In the genomic region with DNA sequence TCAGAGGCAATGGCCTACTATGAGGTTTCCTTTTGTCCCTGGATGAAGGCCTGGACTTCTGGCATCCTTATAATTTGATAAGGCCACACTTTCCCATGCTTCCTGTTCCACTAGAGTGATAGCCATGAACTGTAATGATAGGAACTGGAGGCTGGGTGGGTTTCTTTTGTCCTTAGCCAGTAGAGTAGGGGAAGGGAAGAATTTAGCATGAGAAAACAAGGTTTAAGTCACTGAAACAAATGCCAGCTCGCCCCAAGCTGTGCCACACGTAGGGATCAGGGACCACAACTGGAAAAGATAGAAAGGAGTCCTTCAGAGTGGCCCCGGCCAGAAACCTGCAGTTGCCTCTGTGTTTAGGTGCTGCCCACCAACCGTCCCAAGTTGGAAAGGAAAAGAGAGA, we compare ENCODE assay signal across 19 cellular contexts.
"Had no signal": no experiment of that assay in that cellular context is flagged by ENCODE, and none has a peak within 500 bp of the region (broad histone marks: within the 10 kb centered on the region; RNA-seq: fewer than 3 reads in every experiment).

No MANE protein-coding gene starts in this region.

- H3K27me3 ChIP-seq: brain microvascular endothelial cell, esophagus squamous epithelium, ovary, testis, upper lobe of right lung had no signal

- H3K4me3 ChIP-seq: esophagus squamous epithelium, lung, ovary, testis, upper lobe of right lung had no signal

- H3K36me3 Mint-ChIP-seq: activated naive CD4-positive, alpha-beta T cell treated with anti-CD3 and anti-CD28 coated beads, Interleukin-2, amount 10 ng/mL, durations not matched to agents 7 days and 5 days; natural killer cell; T-cell had no signal

- H3K27ac ChIP-seq: brain microvascular endothelial cell, esophagus squamous epithelium, ovary, testis, upper lobe of right lung, WERI-Rb-1 had no signal

- DNase-seq: activated CD4-positive, alpha-beta T cell treated with anti-CD3 and anti-CD28 coated beads, Interleukin-2, amount 10 ng/mL, durations not matched to agents 24 days and 14 days; activated naive CD4-positive, alpha-beta T cell treated with anti-CD3 and anti-CD28 coated beads, Interleukin-2, amount 10 ng/mL, durations not matched to agents 7 days and 5 days; amniotic stem cell; brain microvascular endothelial cell; cerebellar nuclear complex; esophagus squamous epithelium; foreskin fibroblast; left colon; natural killer cell; ovary; stimulated activated CD4-positive, alpha-beta T cell treated with anti-CD3 and anti-CD28 coated beads, Interleukin-4, amount 100 ng/mL, for 1 hour; T-cell; T1000; testis; upper lobe of right lung; WERI-Rb-1 had no signal

- ATAC-seq: activated T-helper 17 cell treated with anti-CD3 and anti-CD28 coated beads, Interleukin-2, amount 50 U/mL, for 72 hours; left colon; natural killer cell; T-cell; upper lobe of right lung had no signal

- H3K4me1 Mint-ChIP-seq: activated T-helper 17 cell treated with anti-CD3 and anti-CD28 coated beads, Interleukin-2, amount 50 U/mL, for 72 hours had no signal

- H3K27me3 Mint-ChIP-seq: activated CD4-positive, alpha-beta T cell treated with anti-CD3 and anti-CD28 coated beads, Interleukin-2, amount 10 ng/mL, durations not matched to agents 24 days and 14 days; activated naive CD4-positive, alpha-beta T cell treated with anti-CD3 and anti-CD28 coated beads, Interleukin-2, amount 10 ng/mL, durations not matched to agents 7 days and 5 days; activated T-helper 17 cell treated with anti-CD3 and anti-CD28 coated beads, Interleukin-2, amount 50 U/mL, for 72 hours; stimulated activated naive CD8-positive, alpha-beta T cell treated with anti-CD3 and anti-CD28 coated beads, Interleukin-15, Interleukin-2, amounts not matched to agents 100 ng/mL and 50 ng/mL, for 24 hours; T-cell had no signal

- H3K36me3 ChIP-seq: brain microvascular endothelial cell, esophagus squamous epithelium, ovary, upper lobe of right lung had no signal

- H3K27ac Mint-ChIP-seq: activated CD4-positive, alpha-beta T cell treated with anti-CD3 and anti-CD28 coated beads, Interleukin-2, amount 10 ng/mL, durations not matched to agents 24 days and 14 days; activated naive CD4-positive, alpha-beta T cell treated with anti-CD3 and anti-CD28 coated beads, Interleukin-2, amount 10 ng/mL, durations not matched to agents 7 days and 5 days; activated T-helper 17 cell treated with anti-CD3 and anti-CD28 coated beads, Interleukin-2, amount 50 U/mL, for 72 hours; stimulated activated naive CD8-positive, alpha-beta T cell treated with anti-CD3 and anti-CD28 coated beads, Interleukin-15, Interleukin-2, amounts not matched to agents 100 ng/mL and 50 ng/mL, for 24 hours; T-cell had no signal

- H3K9me3 Mint-ChIP-seq: activated CD4-positive, alpha-beta T cell treated with anti-CD3 and anti-CD28 coated beads, Interleukin-2, amount 10 ng/mL, durations not matched to agents 24 days and 14 days; activated naive CD4-positive, alpha-beta T cell treated with anti-CD3 and anti-CD28 coated beads, Interleukin-2, amount 10 ng/mL, durations not matched to agents 7 days and 5 days; activated T-helper 17 cell treated with anti-CD3 and anti-CD28 coated beads, Interleukin-2, amount 50 U/mL, for 72 hours; natural killer cell; stimulated activated naive CD8-positive, alpha-beta T cell treated with anti-CD3 and anti-CD28 coated beads, Interleukin-15, Interleukin-2, amounts not matched to agents 100 ng/mL and 50 ng/mL, for 24 hours; T-cell had no signal

- H3K4me3 Mint-ChIP-seq: activated CD4-positive, alpha-beta T cell treated with anti-CD3 and anti-CD28 coated beads, Interleukin-2, amount 10 ng/mL, durations not matched to agents 24 days and 14 days; activated naive CD4-positive, alpha-beta T cell treated with anti-CD3 and anti-CD28 coated beads, Interleukin-2, amount 10 ng/mL, durations not matched to agents 7 days and 5 days; activated T-helper 17 cell treated with anti-CD3 and anti-CD28 coated beads, Interleukin-2, amount 50 U/mL, for 72 hours; natural killer cell; stimulated activated naive CD8-positive, alpha-beta T cell treated with anti-CD3 and anti-CD28 coated beads, Interleukin-15, Interleukin-2, amounts not matched to agents 100 ng/mL and 50 ng/mL, for 24 hours; T-cell had no signal

- H3K9me3 ChIP-seq: esophagus squamous epithelium, ovary, testis, upper lobe of right lung had no signal
